1 cellular context compared by ENCODE assay signal in genomic region chr16:68311316-68311620, GRCh38.
TF ChIP-seq lines count a peak whose summit lies in the region.

No MANE protein-coding gene starts in this region.

TF ChIP-seq in GM12878, 131 proteins besides CTCF, POLR2A, EP300 and RAD21:
- TF ChIP-seq NKRF (conservative IDR thresholded peaks at IDR 0.05), result 0 out of 2 replicates have a peak, but pooled peaks have one; percentile 1
- TF ChIP-seq LARP7 (IDR thresholded peaks at IDR 0.05), result 0 out of 2 replicates have a peak, but pooled peaks have one; percentile 9
- TF ChIP-seq ZNF217 (IDR thresholded peaks at IDR 0.05), result 0 out of 2 replicates have a peak, but pooled peaks have one; percentile 37
- peak in 1 of 2 experiments; percentile 6; a peak in 1 of 4 replicates for TF ChIP-seq IKZF2 (IDR thresholded peaks at IDR 0.05)
- 0 out of 4 replicates have a peak, but pooled peaks of 1 of the 2 experiments have one; percentile 19 for TF ChIP-seq BHLHE40 (IDR thresholded peaks at IDR 0.05; ENCODE audit: borderline replicate concordance in 1 of 2, low read depth in 2 of 2, low read length in 1 of 2)
- TF ChIP-seq SMAD1 (IDR thresholded peaks at IDR 0.05; ENCODE audit: low read depth, partially characterized antibody), result no peak
- no peak for TF ChIP-seq ATF2 (IDR thresholded peaks at IDR 0.05; ENCODE audit: low read length)
- no peak for TF ChIP-seq CEBPB (IDR thresholded peaks at IDR 0.05; ENCODE audit: borderline replicate concordance in 1 of 2, low read depth in 2 of 2, low read length in 2 of 2)
- TF ChIP-seq YBX1 (IDR thresholded peaks at IDR 0.05), result no peak
- TF ChIP-seq CBX3 (IDR thresholded peaks at IDR 0.05; ENCODE audit: borderline replicate concordance, low read depth), result no peak
- TF ChIP-seq RUNX3 (IDR thresholded peaks at IDR 0.05; ENCODE audit: low read length), result peak; percentile 69
- no peak for TF ChIP-seq USF2 (IDR thresholded peaks at IDR 0.05; ENCODE audit: borderline replicate concordance, low read depth, low read length)
- 0 out of 2 replicates have a peak, but pooled peaks have one; percentile 7 for TF ChIP-seq SMARCA5 (IDR thresholded peaks at IDR 0.05)
- TF ChIP-seq ZNF24 (IDR thresholded peaks at IDR 0.05), result no peak
